1 cellular context compared by ENCODE assay signal in the genomic region with DNA sequence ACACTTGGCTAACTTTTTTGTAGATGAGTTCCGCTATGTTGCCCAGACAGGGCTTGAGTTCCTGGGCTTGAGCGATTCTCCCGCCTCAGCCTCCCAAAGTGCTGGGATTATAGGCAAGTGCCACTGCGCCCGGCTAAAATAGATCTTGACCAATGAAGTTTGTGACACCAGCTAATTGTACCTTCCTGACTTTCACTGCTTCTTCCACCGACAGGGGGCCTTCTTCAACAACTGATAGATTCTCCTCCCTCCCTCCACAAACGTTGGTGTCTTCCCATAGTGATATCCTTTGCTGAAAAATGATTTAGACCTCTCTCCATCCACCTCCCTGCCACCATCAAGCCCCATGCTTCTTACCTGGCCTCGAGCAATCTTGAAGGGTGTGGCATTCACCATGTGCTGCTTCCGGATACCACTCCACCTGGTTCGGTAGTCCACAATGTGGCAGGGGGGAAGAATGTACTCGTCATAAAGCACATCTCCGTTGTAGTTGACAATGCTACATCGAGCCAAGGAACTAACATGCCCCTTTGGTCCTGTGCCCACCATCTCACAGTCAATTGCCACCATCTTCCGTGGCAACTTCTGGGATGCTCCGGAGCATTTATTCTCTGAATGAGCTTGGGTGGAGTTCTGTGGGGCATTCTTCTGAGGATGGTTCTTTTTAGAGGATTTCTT.
TF ChIP-seq lines count a peak whose summit lies in the region.

No MANE protein-coding gene starts in this region.

TF ChIP-seq in HCT116, 20 proteins besides CTCF, POLR2A, EP300 and RAD21:
- TF ChIP-seq SIN3A (IDR thresholded peaks at IDR 0.05; ENCODE audit: low read depth), result no peak
- TF ChIP-seq FOSL1 (IDR thresholded peaks at IDR 0.05; ENCODE audit: low read depth), result no peak
- TF ChIP-seq TCF7L2 (IDR thresholded peaks at IDR 0.05; ENCODE audit: borderline replicate concordance, extremely low read depth, insufficient read depth, insufficient read length), result no peak
- TF ChIP-seq EGR1 (IDR thresholded peaks at IDR 0.05; ENCODE audit: low read depth), result no peak
- TF ChIP-seq SRF (IDR thresholded peaks at IDR 0.05; ENCODE audit: low read depth), result no peak
- no peak for TF ChIP-seq EZH2 (IDR thresholded peaks at IDR 0.05)
- TF ChIP-seq JUND (IDR thresholded peaks at IDR 0.05), result no peak
- no peak for TF ChIP-seq YY1 (IDR thresholded peaks at IDR 0.05; ENCODE audit: extremely low read depth, insufficient replicate concordance, low read depth, low read length)
- TF ChIP-seq POLR2AphosphoS5 (IDR thresholded peaks at IDR 0.05; ENCODE audit: low read depth, low read length), result no peak
- no peak for TF ChIP-seq ZNF274 (IDR thresholded peaks at IDR 0.05; ENCODE audit: low read depth, low read length)
- no peak for TF ChIP-seq CBX3 (IDR thresholded peaks at IDR 0.05; ENCODE audit: low read depth)
- TF ChIP-seq CEBPB (IDR thresholded peaks at IDR 0.05; ENCODE audit: low read depth), result no peak
